Comparison of ENCODE assay signal across 1 cellular context in the genomic region with DNA sequence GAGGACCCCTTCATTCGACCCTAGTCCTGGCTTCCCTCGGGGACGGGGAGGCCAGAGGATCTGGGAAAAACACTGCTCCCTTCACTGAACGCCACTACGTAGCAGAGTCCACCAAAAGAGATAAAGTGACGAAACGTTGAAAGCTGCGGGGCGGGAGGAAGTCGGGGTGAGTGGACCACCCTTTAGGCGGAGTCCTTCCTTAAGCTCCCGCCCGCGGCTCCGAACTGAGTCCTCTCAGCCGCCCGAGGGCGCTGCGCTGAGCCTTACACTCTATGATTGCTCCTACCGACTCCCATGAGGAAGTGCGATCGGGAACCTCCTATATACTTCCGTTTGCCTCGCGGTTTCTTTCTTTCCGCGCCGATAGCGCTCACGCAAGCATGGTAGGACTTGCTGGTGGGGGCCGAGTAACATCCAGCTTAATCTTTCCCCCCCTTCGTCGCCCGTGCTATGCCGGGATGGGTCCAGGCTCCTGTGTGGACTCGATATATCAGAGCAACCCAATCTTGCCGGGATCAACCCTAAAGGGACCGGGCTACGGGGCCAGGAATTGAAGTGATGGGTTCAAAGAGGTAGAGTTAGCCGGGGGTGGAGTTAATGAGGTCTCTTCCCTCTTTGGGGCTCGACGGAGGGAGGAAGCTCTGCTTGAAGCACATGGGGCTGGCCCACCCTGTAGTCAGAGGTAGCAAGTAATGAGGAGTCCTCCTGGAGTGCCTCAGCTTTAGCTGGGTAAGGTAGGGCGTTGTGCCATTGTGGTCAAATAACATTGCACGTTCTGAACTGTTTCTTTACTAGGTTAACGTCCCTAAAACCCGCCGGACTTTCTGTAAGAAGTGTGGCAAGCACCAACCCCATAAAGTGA.
TF ChIP-seq lines count a peak whose summit lies in the region.

Gene RPL36A, plus strand, starts transcription at position 348 of the 862 bp plus-strand sequence. Its CDS starts 33 bp downstream, at position 381.

TF ChIP-seq in HEK293, 187 proteins besides CTCF, POLR2A, EP300 and RAD21 (continued from another document and continues in another):
- TF ChIP-seq ZNF571 (tag by site-specific recombination; IDR thresholded peaks at IDR 0.05) (no peak), ZNF223 (tag by site-specific recombination; IDR thresholded peaks at IDR 0.05) (no peak), KLF17 (tag by site-specific recombination; IDR thresholded peaks at IDR 0.05) (peak; percentile 71; the same call in 1 of the 2 replicates), ZFP69B (tag by site-specific recombination; IDR thresholded peaks at IDR 0.05) (peak; percentile 69), ZNF561 (tag by site-specific recombination; IDR thresholded peaks at IDR 0.05; ENCODE audit: borderline replicate concordance) (peak; percentile 87; the same call in 1 of the 2 replicates), ZNF155 (tag by site-specific recombination; IDR thresholded peaks at IDR 0.05) (no peak), ZNF501 (tag by site-specific recombination; IDR thresholded peaks at IDR 0.05) (peak; percentile 91), ZBTB7A (tag by site-specific recombination; IDR thresholded peaks at IDR 0.05; ENCODE audit: low read depth) (0 out of 2 replicates have a peak, but pooled peaks have one; percentile 11), ZNF37A (tag by site-specific recombination; IDR thresholded peaks at IDR 0.05) (no peak), ZNF311 (tag by site-specific recombination; IDR thresholded peaks at IDR 0.05; ENCODE audit: borderline replicate concordance) (no peak), ZNF560 (tag by site-specific recombination; IDR thresholded peaks at IDR 0.05; ENCODE audit: borderline replicate concordance) (no peak), ZNF133 (tag by site-specific recombination; IDR thresholded peaks at IDR 0.05) (0 out of 2 replicates have a peak, but pooled peaks have one; percentile 38), ZNF292 (tag by site-specific recombination; IDR thresholded peaks at IDR 0.05; ENCODE audit: borderline replicate concordance, low read depth) (no peak), ZEB2 (tag by site-specific recombination; IDR thresholded peaks at IDR 0.05) (peak; percentile 74), OSR2 (tag by site-specific recombination; IDR thresholded peaks at IDR 0.05) (peak; percentile 21; the same call in 1 of the 2 replicates), ZNF394 (tag by site-specific recombination; IDR thresholded peaks at IDR 0.05; ENCODE audit: borderline replicate concordance) (peak; percentile 62; the same call in 1 of the 2 replicates), GLIS1 (tag by site-specific recombination; IDR thresholded peaks at IDR 0.05) (no peak), HOXC10 (CRISPR knock-in tag; IDR thresholded peaks at IDR 0.05) (no peak), ZNF184 (tag by site-specific recombination; IDR thresholded peaks at IDR 0.05) (no peak), ZNF350 (tag by site-specific recombination; IDR thresholded peaks at IDR 0.05) (no peak), ZNF623 (tag by site-specific recombination; IDR thresholded peaks at IDR 0.05) (0 out of 2 replicates have a peak, but pooled peaks have one; percentile 21), ZNF664 (tag by site-specific recombination; IDR thresholded peaks at IDR 0.05) (peak; percentile 33; the same call in 1 of the 2 replicates), ZNF221 (tag by site-specific recombination; IDR thresholded peaks at IDR 0.05; ENCODE audit: borderline replicate concordance) (no peak), ZNF624 (tag by site-specific recombination; IDR thresholded peaks at IDR 0.05) (no peak), ZNF639 (tag by site-specific recombination; IDR thresholded peaks at IDR 0.05) (peak; percentile 91), ZBTB20 (tag by site-specific recombination; IDR thresholded peaks at IDR 0.05) (peak; percentile 17; the same call in 1 of the 2 replicates), ZNF404 (tag by site-specific recombination; IDR thresholded peaks at IDR 0.05) (no peak), PRDM10 (tag by site-specific recombination; IDR thresholded peaks at IDR 0.05) (peak; percentile 72), ZNF416 (tag by site-specific recombination; IDR thresholded peaks at IDR 0.05) (no peak), ZNF19 (tag by site-specific recombination; IDR thresholded peaks at IDR 0.05; ENCODE audit: low read depth) (no peak), ZNF785 (tag by site-specific recombination; IDR thresholded peaks at IDR 0.05) (0 out of 2 replicates have a peak, but pooled peaks have one; percentile 28), PRDM1 (tag by site-specific recombination; IDR thresholded peaks at IDR 0.05) (no peak), ZNF510 (tag by site-specific recombination; IDR thresholded peaks at IDR 0.05; ENCODE audit: insufficient replicate concordance) (peak; percentile 16)
- TF ChIP-seq, protein P1, sequence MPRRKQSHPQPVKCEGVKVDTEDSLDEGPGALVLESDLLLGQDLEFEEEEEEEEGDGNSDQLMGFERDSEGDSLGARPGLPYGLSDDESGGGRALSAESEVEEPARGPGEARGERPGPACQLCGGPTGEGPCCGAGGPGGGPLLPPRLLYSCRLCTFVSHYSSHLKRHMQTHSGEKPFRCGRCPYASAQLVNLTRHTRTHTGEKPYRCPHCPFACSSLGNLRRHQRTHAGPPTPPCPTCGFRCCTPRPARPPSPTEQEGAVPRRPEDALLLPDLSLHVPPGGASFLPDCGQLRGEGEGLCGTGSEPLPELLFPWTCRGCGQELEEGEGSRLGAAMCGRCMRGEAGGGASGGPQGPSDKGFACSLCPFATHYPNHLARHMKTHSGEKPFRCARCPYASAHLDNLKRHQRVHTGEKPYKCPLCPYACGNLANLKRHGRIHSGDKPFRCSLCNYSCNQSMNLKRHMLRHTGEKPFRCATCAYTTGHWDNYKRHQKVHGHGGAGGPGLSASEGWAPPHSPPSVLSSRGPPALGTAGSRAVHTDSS (tag by site-specific recombination; IDR thresholded peaks at IDR 0.05), result 0 out of 2 replicates have a peak, but pooled peaks have one; percentile 28
- TF ChIP-seq, protein P2, sequence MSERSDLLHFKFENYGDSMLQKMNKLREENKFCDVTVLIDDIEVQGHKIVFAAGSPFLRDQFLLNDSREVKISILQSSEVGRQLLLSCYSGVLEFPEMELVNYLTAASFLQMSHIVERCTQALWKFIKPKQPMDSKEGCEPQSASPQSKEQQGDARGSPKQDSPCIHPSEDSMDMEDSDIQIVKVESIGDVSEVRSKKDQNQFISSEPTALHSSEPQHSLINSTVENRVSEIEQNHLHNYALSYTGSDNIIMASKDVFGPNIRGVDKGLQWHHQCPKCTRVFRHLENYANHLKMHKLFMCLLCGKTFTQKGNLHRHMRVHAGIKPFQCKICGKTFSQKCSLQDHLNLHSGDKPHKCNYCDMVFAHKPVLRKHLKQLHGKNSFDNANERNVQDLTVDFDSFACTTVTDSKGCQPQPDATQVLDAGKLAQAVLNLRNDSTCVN (tag by site-specific recombination; optimal IDR thresholded peaks at IDR 0.05), result peak; percentile 31
- TF ChIP-seq, protein P3, sequence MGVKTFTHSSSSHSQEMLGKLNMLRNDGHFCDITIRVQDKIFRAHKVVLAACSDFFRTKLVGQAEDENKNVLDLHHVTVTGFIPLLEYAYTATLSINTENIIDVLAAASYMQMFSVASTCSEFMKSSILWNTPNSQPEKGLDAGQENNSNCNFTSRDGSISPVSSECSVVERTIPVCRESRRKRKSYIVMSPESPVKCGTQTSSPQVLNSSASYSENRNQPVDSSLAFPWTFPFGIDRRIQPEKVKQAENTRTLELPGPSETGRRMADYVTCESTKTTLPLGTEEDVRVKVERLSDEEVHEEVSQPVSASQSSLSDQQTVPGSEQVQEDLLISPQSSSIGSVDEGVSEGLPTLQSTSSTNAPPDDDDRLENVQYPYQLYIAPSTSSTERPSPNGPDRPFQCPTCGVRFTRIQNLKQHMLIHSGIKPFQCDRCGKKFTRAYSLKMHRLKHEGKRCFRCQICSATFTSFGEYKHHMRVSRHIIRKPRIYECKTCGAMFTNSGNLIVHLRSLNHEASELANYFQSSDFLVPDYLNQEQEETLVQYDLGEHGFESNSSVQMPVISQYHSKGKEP (tag by site-specific recombination; IDR thresholded peaks at IDR 0.05), result peak; percentile 56; the same call in 1 of the 2 replicates
- TF ChIP-seq, protein P4, sequence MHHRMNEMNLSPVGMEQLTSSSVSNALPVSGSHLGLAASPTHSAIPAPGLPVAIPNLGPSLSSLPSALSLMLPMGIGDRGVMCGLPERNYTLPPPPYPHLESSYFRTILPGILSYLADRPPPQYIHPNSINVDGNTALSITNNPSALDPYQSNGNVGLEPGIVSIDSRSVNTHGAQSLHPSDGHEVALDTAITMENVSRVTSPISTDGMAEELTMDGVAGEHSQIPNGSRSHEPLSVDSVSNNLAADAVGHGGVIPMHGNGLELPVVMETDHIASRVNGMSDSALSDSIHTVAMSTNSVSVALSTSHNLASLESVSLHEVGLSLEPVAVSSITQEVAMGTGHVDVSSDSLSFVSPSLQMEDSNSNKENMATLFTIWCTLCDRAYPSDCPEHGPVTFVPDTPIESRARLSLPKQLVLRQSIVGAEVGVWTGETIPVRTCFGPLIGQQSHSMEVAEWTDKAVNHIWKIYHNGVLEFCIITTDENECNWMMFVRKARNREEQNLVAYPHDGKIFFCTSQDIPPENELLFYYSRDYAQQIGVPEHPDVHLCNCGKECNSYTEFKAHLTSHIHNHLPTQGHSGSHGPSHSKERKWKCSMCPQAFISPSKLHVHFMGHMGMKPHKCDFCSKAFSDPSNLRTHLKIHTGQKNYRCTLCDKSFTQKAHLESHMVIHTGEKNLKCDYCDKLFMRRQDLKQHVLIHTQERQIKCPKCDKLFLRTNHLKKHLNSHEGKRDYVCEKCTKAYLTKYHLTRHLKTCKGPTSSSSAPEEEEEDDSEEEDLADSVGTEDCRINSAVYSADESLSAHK (tag by site-specific recombination; IDR thresholded peaks at IDR 0.05), result peak; percentile 13; the same call in 1 of the 2 replicates
- TF ChIP-seq, protein P5, sequence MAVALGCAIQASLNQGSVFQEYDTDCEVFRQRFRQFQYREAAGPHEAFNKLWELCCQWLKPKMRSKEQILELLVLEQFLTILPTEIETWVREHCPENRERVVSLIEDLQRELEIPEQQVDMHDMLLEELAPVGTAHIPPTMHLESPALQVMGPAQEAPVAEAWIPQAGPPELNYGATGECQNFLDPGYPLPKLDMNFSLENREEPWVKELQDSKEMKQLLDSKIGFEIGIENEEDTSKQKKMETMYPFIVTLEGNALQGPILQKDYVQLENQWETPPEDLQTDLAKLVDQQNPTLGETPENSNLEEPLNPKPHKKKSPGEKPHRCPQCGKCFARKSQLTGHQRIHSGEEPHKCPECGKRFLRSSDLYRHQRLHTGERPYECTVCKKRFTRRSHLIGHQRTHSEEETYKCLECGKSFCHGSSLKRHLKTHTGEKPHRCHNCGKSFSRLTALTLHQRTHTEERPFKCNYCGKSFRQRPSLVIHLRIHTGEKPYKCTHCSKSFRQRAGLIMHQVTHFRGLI (tag by site-specific recombination; IDR thresholded peaks at IDR 0.05), result peak; percentile 18; the same call in 1 of the 2 replicates
- TF ChIP-seq, protein P6, sequence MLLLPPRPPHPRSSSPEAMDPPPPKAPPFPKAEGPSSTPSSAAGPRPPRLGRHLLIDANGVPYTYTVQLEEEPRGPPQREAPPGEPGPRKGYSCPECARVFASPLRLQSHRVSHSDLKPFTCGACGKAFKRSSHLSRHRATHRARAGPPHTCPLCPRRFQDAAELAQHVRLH (tag by site-specific recombination; IDR thresholded peaks at IDR 0.05), result peak; percentile 84
- TF ChIP-seq, protein P7, sequence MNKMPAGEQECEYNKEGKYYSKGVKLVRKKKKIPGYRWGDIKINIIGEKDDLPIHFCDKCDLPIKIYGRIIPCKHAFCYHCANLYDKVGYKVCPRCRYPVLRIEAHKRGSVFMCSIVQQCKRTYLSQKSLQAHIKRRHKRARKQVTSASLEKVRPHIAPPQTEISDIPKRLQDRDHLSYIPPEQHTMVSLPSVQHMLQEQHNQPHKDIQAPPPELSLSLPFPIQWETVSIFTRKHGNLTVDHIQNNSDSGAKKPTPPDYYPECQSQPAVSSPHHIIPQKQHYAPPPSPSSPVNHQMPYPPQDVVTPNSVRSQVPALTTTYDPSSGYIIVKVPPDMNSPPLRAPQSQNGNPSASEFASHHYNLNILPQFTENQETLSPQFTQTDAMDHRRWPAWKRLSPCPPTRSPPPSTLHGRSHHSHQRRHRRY (tag by site-specific recombination; IDR thresholded peaks at IDR 0.05), result no peak
